In the genomic region with DNA sequence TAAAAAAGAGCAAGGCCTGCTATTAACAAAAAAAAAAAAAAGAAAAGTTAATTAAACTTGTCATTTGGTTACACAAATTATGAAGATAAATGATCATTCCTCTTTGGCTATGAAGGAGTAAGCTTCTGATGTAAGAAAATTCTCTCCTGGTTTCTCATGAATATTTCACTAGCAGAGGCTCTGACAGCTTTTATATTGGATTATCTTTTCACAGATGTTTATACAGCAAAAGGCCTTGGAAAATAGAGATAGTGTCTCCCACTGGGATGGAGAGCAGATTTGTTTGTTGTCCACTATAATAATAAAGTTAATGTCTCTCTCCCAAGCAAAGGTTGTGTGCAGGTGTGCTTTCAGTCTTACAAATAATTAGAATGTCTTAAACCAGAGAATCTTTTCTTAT, we compare ENCODE assay signal across 1 cellular context.
TF ChIP-seq lines count a peak whose summit lies in the region.

No MANE protein-coding gene starts in this region.

TF ChIP-seq in HEK293T, 16 proteins besides CTCF, POLR2A, EP300 and RAD21 (continued from another document):
- TF ChIP-seq HDGF (IDR thresholded peaks at IDR 0.05; ENCODE audit: borderline replicate concordance) (no peak), FOXA1 (IDR thresholded peaks at IDR 0.05) (no peak)
- TF ChIP-seq, protein P1, sequence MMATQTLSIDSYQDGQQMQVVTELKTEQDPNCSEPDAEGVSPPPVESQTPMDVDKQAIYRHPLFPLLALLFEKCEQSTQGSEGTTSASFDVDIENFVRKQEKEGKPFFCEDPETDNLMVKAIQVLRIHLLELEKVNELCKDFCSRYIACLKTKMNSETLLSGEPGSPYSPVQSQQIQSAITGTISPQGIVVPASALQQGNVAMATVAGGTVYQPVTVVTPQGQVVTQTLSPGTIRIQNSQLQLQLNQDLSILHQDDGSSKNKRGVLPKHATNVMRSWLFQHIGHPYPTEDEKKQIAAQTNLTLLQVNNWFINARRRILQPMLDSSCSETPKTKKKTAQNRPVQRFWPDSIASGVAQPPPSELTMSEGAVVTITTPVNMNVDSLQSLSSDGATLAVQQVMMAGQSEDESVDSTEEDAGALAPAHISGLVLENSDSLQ (IDR thresholded peaks at IDR 0.05): no peak
TF ChIP-seq in HEK293T: peak in this region for 0.
